25 cellular contexts compared by ENCODE assay signal in genomic region chrX:45363596-45363995, GRCh38.
DNase-seq lines count a peak whose midpoint lies in the region; ATAC-seq, FAIRE-seq and TF ChIP-seq lines count a peak whose summit lies in the region.
"Had no signal": no experiment of that assay in that cellular context is flagged by ENCODE, and none has a peak within 500 bp of the region (broad histone marks: within the 10 kb centered on the region; RNA-seq: fewer than 3 reads in every experiment).

No MANE protein-coding gene starts in this region.

- peaks cover 11% of the 10 kb centered on the region for H3K4me1 ChIP-seq in MM.1S (ENCODE audit: low read length)
- H3K4me1 ChIP-seq in endothelial cell of umbilical vein (ENCODE audit: control insufficient read depth, extremely low read depth, insufficient read depth, low read length) = no peaks in the 10 kb centered on the region
- peaks cover 0 to 13% of the 10 kb centered on the region in 2 donors for H3K4me1 ChIP-seq in thoracic aorta (ENCODE audit: control insufficient read depth in 1 of 2, low read depth in 2 of 2)
- no peaks in the 10 kb centered on the region for H3K4me1 ChIP-seq in upper lobe of right lung
- H3K4me1 ChIP-seq: BE2C; BLaER1 treated with 17β-estradiol and CSF1 and Interleukin-3, amounts not matched to agents 10 nM and 100 nM had no signal

- H3K36me3 ChIP-seq in MM.1S (replicated peaks; ENCODE audit: insufficient read depth, low read length) = no peaks in the 10 kb centered on the region
- H3K36me3 ChIP-seq in endothelial cell of umbilical vein (ENCODE audit: control insufficient read depth in 2 of 2, extremely low read depth in 1 of 2, insufficient read depth in 2 of 2, low read length in 2 of 2) = no peaks in the 10 kb centered on the region
- H3K36me3 ChIP-seq in thoracic aorta = no peaks in the 10 kb centered on the region
- no peaks in the 10 kb centered on the region for H3K36me3 ChIP-seq in upper lobe of right lung
- H3K36me3 ChIP-seq: BE2C; BLaER1 treated with 17β-estradiol and CSF1 and Interleukin-3, amounts not matched to agents 10 nM and 100 nM had no signal

- no peak overlapping the region for H3K27ac ChIP-seq in MM.1S (ENCODE audit: low read length)
- no peak overlapping the region for H3K27ac ChIP-seq in endothelial cell of umbilical vein (ENCODE audit: insufficient read depth, low read depth, low read length)
- no peak overlapping the region for H3K27ac ChIP-seq in thoracic aorta
- H3K27ac ChIP-seq in upper lobe of right lung = no peak overlapping the region
- H3K27ac ChIP-seq: 22Rv1; BLaER1 treated with 17β-estradiol and CSF1 and Interleukin-3, amounts not matched to agents 10 nM and 100 nM; GM23248 had no signal

- POLR2A ChIA-PET in endothelial cell of umbilical vein (lab: Charles Lee) = no interaction called here

- no peaks in the 10 kb centered on the region for H4K20me1 ChIP-seq in MM.1S (ENCODE audit: insufficient read depth, low read length)
- H4K20me1 ChIP-seq in endothelial cell of umbilical vein (replicated peaks; ENCODE audit: control insufficient read depth, extremely low read depth, insufficient read depth, low read length) = no peaks in the 10 kb centered on the region
- H4K20me1 ChIP-seq: BLaER1 treated with 17β-estradiol and CSF1 and Interleukin-3, amounts not matched to agents 10 nM and 100 nM had no signal

- H3K27me3 ChIP-seq in MM.1S (replicated peaks; ENCODE audit: insufficient read depth, low read length) (no peaks in the 10 kb centered on the region), endothelial cell of umbilical vein (ENCODE audit: control insufficient read depth in 2 of 2, insufficient read depth in 2 of 2, low read length in 2 of 2) (no peaks in the 10 kb centered on the region), thoracic aorta (replicated peaks; ENCODE audit: insufficient read depth) (no peaks in the 10 kb centered on the region), upper lobe of right lung (no peaks in the 10 kb centered on the region)
- H3K27me3 ChIP-seq: BE2C; BLaER1 treated with 17β-estradiol and CSF1 and Interleukin-3, amounts not matched to agents 10 nM and 100 nM had no signal

- no peak overlapping the region for H2AFZ ChIP-seq in MM.1S (ENCODE audit: low read length)
- no peak overlapping the region for H2AFZ ChIP-seq in endothelial cell of umbilical vein (ENCODE audit: low read depth, low read length)
- H2AFZ ChIP-seq: GM23248 had no signal

- H3K4me2 ChIP-seq in MM.1S (ENCODE audit: low read depth, low read length) = peak overlapping the region; percentile 29; the same call in 1 of the 2 replicates
- H3K4me2 ChIP-seq in endothelial cell of umbilical vein (ENCODE audit: insufficient read depth, low read length) = no peak overlapping the region
- H3K4me2 ChIP-seq: BLaER1 treated with 17β-estradiol and CSF1 and Interleukin-3, amounts not matched to agents 10 nM and 100 nM had no signal

- CTCF ChIA-PET in endothelial cell of umbilical vein (lab: Charles Lee) = no interaction called here

- DNase-seq in MM.1S (peak; percentile 27), endothelial cell of umbilical vein (ENCODE audit: low read depth, low spot score) (no peak), thoracic aorta (ENCODE audit: low spot score) (no peak), upper lobe of right lung (no peak), sciatic nerve (ENCODE audit: low spot score) (no peak)
- DNase-seq: ACHN; AML-193; BE2C; CD4-positive, alpha-beta T cell; CD8-positive, alpha-beta memory T cell; DMS 273 treated with DMSO at 0.1 percent for 48 hours; DMS79; EL; GDM1; GM23248; H7; HCEC 1CT had no signal

- dilution Hi-C loops in endothelial cell of umbilical vein (cut with MboI; ENCODE audit: extremely low pct_ligation_motif_present, low sequenced_read_pairs) = no loop called here

- FAIRE-seq in endothelial cell of umbilical vein (lab: Jason Lieb, UNC) = peak; percentile 49
- FAIRE-seq: A204.1, D721Med, GM12878, H1 had no signal

- H3K9me3 ChIP-seq in MM.1S (replicated peaks; ENCODE audit: insufficient read depth, low read length) (no peaks in the 10 kb centered on the region), endothelial cell of umbilical vein (replicated peaks; ENCODE audit: control insufficient read depth, insufficient read depth, low read length) (no peaks in the 10 kb centered on the region), thoracic aorta (no peaks in the 10 kb centered on the region), upper lobe of right lung (no peaks in the 10 kb centered on the region)
- H3K9me3 ChIP-seq: BE2C had no signal

- H3K79me2 ChIP-seq in MM.1S (ENCODE audit: low read length) (no peaks in the 10 kb centered on the region), endothelial cell of umbilical vein (ENCODE audit: control insufficient read depth, insufficient read depth, low read length) (no peaks in the 10 kb centered on the region)

- H3F3A ChIP-seq in MM.1S (ENCODE audit: insufficient read depth, low read length) = no peaks in the 10 kb centered on the region

- BruUV-seq in endothelial cell of umbilical vein (replicated peaks; lab: Mats Ljungman, UMichigan) = no TSS peak

- no peaks in the 10 kb centered on the region for H3K9me1 ChIP-seq in endothelial cell of umbilical vein (replicated peaks; ENCODE audit: control insufficient read depth, extremely low read depth, insufficient read depth, low read length)

- TF ChIP-seq CTCF in MM.1S (IDR thresholded peaks at IDR 0.05; ENCODE audit: low read length) (no peak), endothelial cell of umbilical vein (IDR thresholded peaks at IDR 0.05; ENCODE audit: extremely low read depth in 1 of 2, insufficient read depth in 1 of 2, low read depth in 1 of 2, low read length in 2 of 2) (no peak), thoracic aorta (IDR thresholded peaks at IDR 0.05) (no peak), upper lobe of right lung (IDR thresholded peaks at IDR 0.05) (no peak)

- ATAC-seq in SK-N-SH treated with all-trans-retinoic acid at 6 μM for 48 hours = peak; percentile 57
- no peak for ATAC-seq in thoracic aorta (ENCODE audit: insufficient number of reproducible peaks, low FRiP score, low read depth)
- ATAC-seq in upper lobe of right lung = no peak
- ATAC-seq in sciatic nerve = no peak
- ATAC-seq in GM19467 (IDR thresholded peaks at IDR 0.05; ENCODE audit: unreplicated experiment) = no peak
- ATAC-seq: GM12878 had no signal

- H3K9ac ChIP-seq in MM.1S (ENCODE audit: low read length) = no peak overlapping the region
- no peak overlapping the region for H3K9ac ChIP-seq in endothelial cell of umbilical vein (replicated peaks; ENCODE audit: extremely low read depth, insufficient read depth, low read length)
- H3K9ac ChIP-seq: BLaER1 treated with 17β-estradiol and CSF1 and Interleukin-3, amounts not matched to agents 10 nM and 100 nM; GM23248 had no signal

- H3K9me2 ChIP-seq in MM.1S (replicated peaks; ENCODE audit: insufficient read depth, low read length) = no peaks in the 10 kb centered on the region

- TF ChIP-seq POLR2A in endothelial cell of umbilical vein (IDR thresholded peaks at IDR 0.05; ENCODE audit: low read depth, low read length) = no peak

- H3K4me3 ChIP-seq in MM.1S (ENCODE audit: low read length) = no peak overlapping the region
- no peak overlapping the region for H3K4me3 ChIP-seq in endothelial cell of umbilical vein (replicated peaks in 1 of 3; ENCODE audit: insufficient read depth in 1 of 3, low read depth in 1 of 3, low read length in 3 of 3)
- H3K4me3 ChIP-seq in thoracic aorta = peak overlapping the region; percentile 31
- no peak overlapping the region for H3K4me3 ChIP-seq in upper lobe of right lung
- H3K4me3 ChIP-seq: BLaER1 treated with 17β-estradiol and CSF1 and Interleukin-3, amounts not matched to agents 10 nM and 100 nM; GM12878; GM23248 had no signal

- intact Hi-C loops in endothelial cell of umbilical vein (cut with micrococcal nuclease) (no loop called here), upper lobe of right lung (cut with DNase I) (no loop called here), sciatic nerve (cut with DNase I) (no loop called here)

TF ChIP-seq in SK-N-SH treated with all-trans-retinoic acid at 6 μM for 48 hours, 23 proteins besides CTCF, POLR2A, EP300 and RAD21 (continues in another document):
- no peak for TF ChIP-seq PPARA (CRISPR knock-in tag; IDR thresholded peaks at IDR 0.05; ENCODE audit: borderline replicate concordance)
- TF ChIP-seq ISL1 (CRISPR knock-in tag; IDR thresholded peaks at IDR 0.05) = no peak

TF ChIP-seq in endothelial cell of umbilical vein, 7 proteins besides CTCF, POLR2A, EP300 and RAD21:
- TF ChIP-seq MAX (IDR thresholded peaks at IDR 0.05; ENCODE audit: insufficient read depth, insufficient read length) (no peak), POLR2AphosphoS5 (IDR thresholded peaks at IDR 0.05; ENCODE audit: insufficient read depth, low read depth, low read length) (no peak), FOS (IDR thresholded peaks at IDR 0.05; ENCODE audit: borderline replicate concordance, insufficient read depth, low read length) (no peak), JUN (IDR thresholded peaks at IDR 0.05; ENCODE audit: borderline replicate concordance, insufficient read depth, insufficient read length, low read depth) (no peak), EZH2 (IDR thresholded peaks at IDR 0.05; ENCODE audit: borderline replicate concordance, low read depth, low read length, severe bottlenecking) (no peak), GATA2 (IDR thresholded peaks at IDR 0.05; ENCODE audit: insufficient read depth, insufficient read length, low read depth, low read length) (no peak), MYC (IDR thresholded peaks at IDR 0.05; ENCODE audit: low read depth, low read length) (no peak)
